ENCODE assay signal across 29 cellular contexts in genomic region chr13:49546559-49546958, GRCh38.
"Had no signal": no experiment of that assay in that cellular context is flagged by ENCODE, and none has a peak within 500 bp of the region (broad histone marks: within the 10 kb centered on the region; RNA-seq: fewer than 3 reads in every experiment).

No MANE protein-coding gene starts in this region.

- FAIRE-seq: colon, islet of Langerhans, pancreas had no signal

- DNase-seq: dorsolateral prefrontal cortex; effector CD4-positive, alpha-beta T cell; foreskin keratinocyte; heart right ventricle; hippocampal formation; left cardiac atrium; left lung; mesenchymal stem cell; mucosa of descending colon; naive B cell; pancreas; right lobe of liver; stimulated activated CD4-positive, alpha-beta T cell treated with anti-CD3 and anti-CD28 coated beads, Interleukin-2, amount 100 ng/mL, for 24 hours; stimulated activated CD4-positive, alpha-beta T cell treated with anti-CD3 and anti-CD28 coated beads, Interleukin-4, amount 100 ng/mL, for 24 hours; stimulated activated naive CD8-positive, alpha-beta T cell treated with anti-CD3 and anti-CD28 coated beads, Interleukin-15, Interleukin-2, amounts not matched to agents 100 U/mL and 50 U/mL, for 24 hours; substantia nigra; testis; upper lobe of right lung had no signal

- ATAC-seq: foreskin keratinocyte; gastroesophageal sphincter; heart right ventricle; left cardiac atrium; left lung; mucosa of descending colon; natural killer cell treated with Interleukin-12 subunit alpha and Interleukin-12 subunit beta and Interleukin-15 and Interleukin-18, amount 100 ng/mL, for 72 hours; pancreas; right lobe of liver; stimulated activated memory B cell treated with anti-CD40 and anti-IgM and Interleukin-4, amounts not matched to agents 10 μg/mL and 1 μg/mL and 100 μg/mL, for 72 hours; stimulated activated naive CD8-positive, alpha-beta T cell treated with anti-CD3 and anti-CD28 coated beads, Interleukin-15, Interleukin-2, amounts not matched to agents 100 U/mL and 50 U/mL, for 24 hours; upper lobe of right lung had no signal

- H3K27ac Mint-ChIP-seq: mesothelial cell of epicardium; natural killer cell treated with Interleukin-12 subunit alpha and Interleukin-12 subunit beta and Interleukin-15 and Interleukin-18, amount 100 ng/mL, for 72 hours; stimulated activated memory B cell treated with anti-CD40 and anti-IgM and Interleukin-4, amounts not matched to agents 10 μg/mL and 1 μg/mL and 100 μg/mL, for 72 hours had no signal

- H3K9me3 Mint-ChIP-seq: mesothelial cell of epicardium; naive B cell; natural killer cell treated with Interleukin-12 subunit alpha and Interleukin-12 subunit beta and Interleukin-15 and Interleukin-18, amount 100 ng/mL, for 72 hours; neural crest cell; stimulated activated memory B cell treated with anti-CD40 and anti-IgM and Interleukin-4, amounts not matched to agents 10 μg/mL and 1 μg/mL and 100 μg/mL, for 72 hours had no signal

- H3K9me3 ChIP-seq: gastroesophageal sphincter, heart right ventricle, left lung, mucosa of descending colon, neutrophil, pancreas, right lobe of liver, testis, tibial nerve, upper lobe of right lung, vagina had no signal

- H3K27me3 ChIP-seq: dorsolateral prefrontal cortex, foreskin keratinocyte, gastroesophageal sphincter, heart right ventricle, left lung, neutrophil, pancreas, right lobe of liver, testis, tibial nerve, upper lobe of right lung, vagina had no signal

- H3K27me3 Mint-ChIP-seq: naive B cell; natural killer cell treated with Interleukin-12 subunit alpha and Interleukin-12 subunit beta and Interleukin-15 and Interleukin-18, amount 100 ng/mL, for 72 hours; stimulated activated memory B cell treated with anti-CD40 and anti-IgM and Interleukin-4, amounts not matched to agents 10 μg/mL and 1 μg/mL and 100 μg/mL, for 72 hours had no signal

- H3K4me1 Mint-ChIP-seq: neural crest cell; stimulated activated memory B cell treated with anti-CD40 and anti-IgM and Interleukin-4, amounts not matched to agents 10 μg/mL and 1 μg/mL and 100 μg/mL, for 72 hours had no signal

- H3K4me2 ChIP-seq: smooth muscle cell had no signal

- H3K4me3 Mint-ChIP-seq: mesothelial cell of epicardium; naive B cell; natural killer cell treated with Interleukin-12 subunit alpha and Interleukin-12 subunit beta and Interleukin-15 and Interleukin-18, amount 100 ng/mL, for 72 hours; neural crest cell; stimulated activated memory B cell treated with anti-CD40 and anti-IgM and Interleukin-4, amounts not matched to agents 10 μg/mL and 1 μg/mL and 100 μg/mL, for 72 hours had no signal

- H3K4me1 ChIP-seq: foreskin keratinocyte, gastroesophageal sphincter, heart right ventricle, left lung, pancreas, right lobe of liver, testis, tibial nerve, upper lobe of right lung, vagina had no signal

- H3K4me3 ChIP-seq: dorsolateral prefrontal cortex, gastroesophageal sphincter, heart right ventricle, left lung, mucosa of descending colon, pancreas, right lobe of liver, smooth muscle cell, testis, tibial nerve, upper lobe of right lung, vagina had no signal

- H3K27ac ChIP-seq: foreskin keratinocyte, gastroesophageal sphincter, heart right ventricle, left lung, neutrophil, pancreas, right lobe of liver, testis, tibial nerve, upper lobe of right lung, vagina had no signal
